ENCODE assay signal across 20 cellular contexts in the genomic region with DNA sequence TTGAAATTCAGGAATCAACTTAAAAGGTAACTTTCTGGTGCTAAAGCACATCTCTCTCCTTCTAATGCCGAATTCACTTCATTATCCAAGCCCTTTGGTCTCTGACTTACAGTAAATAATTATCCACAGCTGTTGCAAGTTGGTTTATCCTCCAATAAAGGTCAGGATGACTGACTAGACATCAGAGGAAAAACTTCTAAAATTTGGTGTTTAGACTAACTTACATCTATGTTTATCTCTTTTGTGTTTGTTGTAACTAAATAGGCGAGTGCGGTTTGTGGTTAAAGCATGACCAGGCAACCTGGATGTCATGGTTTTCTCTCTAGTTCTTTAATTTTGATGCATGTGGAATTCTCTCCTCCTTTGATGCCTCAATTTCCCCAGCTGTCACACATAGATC.
DNase-seq lines count a peak whose midpoint lies in the region; ATAC-seq and TF ChIP-seq lines count a peak whose summit lies in the region.
"Had no signal": no experiment of that assay in that cellular context is flagged by ENCODE, and none has a peak within 500 bp of the region (broad histone marks: within the 10 kb centered on the region; RNA-seq: fewer than 3 reads in every experiment).

No MANE protein-coding gene starts in this region.

- H3K27ac ChIP-seq in SJCRH30 (peak overlapping the region; percentile 17; the same call in 1 of the 2 replicates), testis (no peak overlapping the region)
- H3K27ac ChIP-seq: A549 had no signal

- no peak for ATAC-seq in GM19035 (IDR thresholded peaks at IDR 0.05; ENCODE audit: unreplicated experiment)
- ATAC-seq: A549, PC-3 had no signal

- intact Hi-C loops in testis (cut with DNase I; ENCODE audit: low total_unique reads), result no loop called here

- H3K27me3 Mint-ChIP-seq in nephron (ENCODE audit: low read depth), result no peaks in the 10 kb centered on the region
- H3K27me3 Mint-ChIP-seq in osteocyte (ENCODE audit: unreplicated experiment), result no peaks in the 10 kb centered on the region
- H3K27me3 Mint-ChIP-seq: CD4-positive, CD25-positive, alpha-beta regulatory T cell had no signal

- WGBS in testis, 2 donors, result 83 to 92% methylated on average over 3 of the region's 3 CpGs

- TF ChIP-seq CTCF in nephron (IDR thresholded peaks at IDR 0.05; ENCODE audit: unreplicated experiment in 3 of 3) (no peak), testis (IDR thresholded peaks at IDR 0.05) (no peak), osteocyte (IDR thresholded peaks at IDR 0.05) (no peak)

- no peaks in the 10 kb centered on the region for H3K9me3 Mint-ChIP-seq in nephron
- peaks cover 5% of the 10 kb centered on the region for H3K9me3 Mint-ChIP-seq in osteocyte (ENCODE audit: unreplicated experiment)

- in situ Hi-C loops in ACHN (cut with HindIII; ENCODE audit: low pct_ligation_motif_present, low pct_unique_long_range_greater_than_20kb, low sequenced_read_pairs), result no loop called here

- H3K4me3 Mint-ChIP-seq in nephron (no peak overlapping the region), osteocyte (ENCODE audit: unreplicated experiment) (no peak overlapping the region)
- H3K4me3 Mint-ChIP-seq: CD4-positive, CD25-positive, alpha-beta regulatory T cell had no signal

- TF ChIP-seq POLR2A in testis (IDR thresholded peaks at IDR 0.05), result no peak

- H3K4me1 Mint-ChIP-seq in nephron (peaks cover 59% of the 10 kb centered on the region), osteocyte (ENCODE audit: unreplicated experiment) (peaks cover 45% of the 10 kb centered on the region)

- H3K27me3 ChIP-seq in SJCRH30 (no peaks in the 10 kb centered on the region), testis (no peaks in the 10 kb centered on the region)

- H3K27ac Mint-ChIP-seq in nephron (peak overlapping the region in 2 of 3 experiments; percentile 55 to 87), osteocyte (ENCODE audit: unreplicated experiment) (no peak overlapping the region)
- H3K27ac Mint-ChIP-seq: CD4-positive, CD25-positive, alpha-beta regulatory T cell had no signal

- peaks cover 52% of the 10 kb centered on the region for H3K4me1 ChIP-seq in SJCRH30
- no peaks in the 10 kb centered on the region for H3K4me1 ChIP-seq in testis
- H3K4me1 ChIP-seq: A549, HAP-1 had no signal

- H3K36me3 ChIP-seq in SJCRH30, result no peaks in the 10 kb centered on the region
- H3K36me3 ChIP-seq in testis (ENCODE audit: low read depth, missing control alignments), result no peaks in the 10 kb centered on the region
- H3K36me3 ChIP-seq: HAP-1 had no signal

- H3K4me3 ChIP-seq in SJCRH30 (no peak overlapping the region), testis (no peak overlapping the region)
- H3K4me3 ChIP-seq: A549, HAP-1 had no signal

- DNase-seq in GM04503 (ENCODE audit: low read depth) (peak; percentile 39), SJCRH30 (peak in 1 of 2 experiments; percentile 33), fibroblast of gingiva (ENCODE audit: low read depth) (peak; percentile 78), testis (no peak), ACHN (no peak), osteocyte (ENCODE audit: extremely low spot score, unreplicated experiment) (no peak)
- DNase-seq: AML-193; CD4-positive, CD25-positive, alpha-beta regulatory T cell; DMS79 treated with DMSO at 0.1 percent for 48 hours; GF-D8; NCI-H1436 treated with DMSO at 0.1 percent for 48 hours; NCI-H2081 treated with DMSO at 0.1 percent for 48 hours; NCI-H2227 treated with DMSO at 0.1 percent for 48 hours; NCI-H526 treated with DMSO at 0.1 percent for 48 hours; PC-3; SK-N-SH had no signal

- H3K9me3 ChIP-seq in SJCRH30 (replicated peaks) (no peaks in the 10 kb centered on the region), testis (no peaks in the 10 kb centered on the region)
- H3K9me3 ChIP-seq: A549, HAP-1, SK-N-SH had no signal

- H3K36me3 Mint-ChIP-seq in nephron (ENCODE audit: low read depth), result no peaks in the 10 kb centered on the region
- H3K36me3 Mint-ChIP-seq in osteocyte (ENCODE audit: unreplicated experiment), result no peaks in the 10 kb centered on the region
- H3K36me3 Mint-ChIP-seq: CD4-positive, CD25-positive, alpha-beta regulatory T cell had no signal

Comparison
In these comparisons a context has a peak if more than half of its experiments do, and no peak if none do; other contexts are left out.
1. DNase-seq: peak in GM04503 (single experiment) and fibroblast of gingiva (single experiment); none in testis (single experiment), ACHN (single experiment) and osteocyte (single experiment).